ENCODE assay signal across 8 cellular contexts in the genomic region with DNA sequence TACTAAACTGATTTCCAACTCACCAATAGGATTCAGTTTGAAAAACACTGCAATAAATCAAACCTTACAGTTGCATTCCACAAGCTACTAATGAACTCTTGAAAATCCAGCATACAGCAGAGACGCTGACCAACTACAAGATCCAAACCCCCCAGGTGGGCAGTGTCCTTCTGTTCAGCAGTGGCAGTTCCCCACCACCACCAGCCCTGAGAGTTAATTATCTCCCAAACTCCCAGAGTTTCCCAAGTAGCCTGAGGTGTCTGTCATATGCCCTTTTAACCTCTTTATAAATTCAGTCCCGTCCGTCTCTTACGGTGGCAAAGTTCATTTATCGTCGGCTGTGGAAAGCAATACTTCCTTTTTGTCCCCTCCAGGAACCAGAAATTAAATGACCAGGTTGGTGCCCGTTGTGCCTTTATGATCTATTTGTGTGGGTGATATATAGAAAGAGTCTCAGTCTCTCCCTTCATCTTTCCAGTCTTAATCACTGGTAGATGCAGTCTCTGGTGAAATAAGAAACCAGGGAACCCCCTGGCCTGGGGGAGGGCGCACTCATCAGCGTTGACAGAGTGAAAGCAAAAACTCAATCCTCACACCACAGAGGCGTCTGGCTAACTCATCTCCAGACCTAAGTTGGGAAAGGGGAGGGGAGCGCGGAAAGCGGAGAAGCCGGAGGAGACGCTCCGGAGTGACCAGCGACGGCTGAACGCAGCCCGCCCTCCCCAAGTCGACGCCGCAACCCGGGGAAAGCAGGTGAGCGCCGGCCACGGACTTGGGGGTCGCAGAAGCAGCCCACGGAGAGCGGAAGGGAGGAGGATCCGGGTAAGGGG. TPM values are rescaled to one million over a fixed set of nuclear protein-coding genes. Genes with fewer than 3 reads are reported as not detected.
DNase-seq lines count a peak whose midpoint lies in the region; ATAC-seq and TF ChIP-seq lines count a peak whose summit lies in the region.

No MANE protein-coding gene starts in this region.

- H3K27me3 ChIP-seq in heart left ventricle: no peaks in the 10 kb centered on the region
- no peaks in the 10 kb centered on the region for H3K27me3 ChIP-seq in rectal smooth muscle tissue (ENCODE audit: control insufficient read depth, insufficient read depth, low read length)

- H3K9me3 ChIP-seq in heart left ventricle: no peaks in the 10 kb centered on the region

- DNase-seq in AG10803 (ENCODE audit: low read depth) (peak; percentile 71), heart left ventricle (peak; percentile 47 to 78 (median 57))
- peak; percentile 83 for DNase-seq in activated naive CD8-positive, alpha-beta T cell treated with anti-CD3 and anti-CD28 coated beads for 36 hours

- H3K4me1 ChIP-seq in heart left ventricle (peaks cover 5 to 75% (median 54%) of the 10 kb centered on the region in 12 donors), rectal smooth muscle tissue (ENCODE audit: control insufficient read depth, insufficient read depth, low read length) (peaks cover 25% of the 10 kb centered on the region), urinary bladder (ENCODE audit: insufficient read depth) (peaks cover 5% of the 10 kb centered on the region)

- H3K36me3 ChIP-seq in heart left ventricle (peaks cover 0 to 6% (median 0%) of the 10 kb centered on the region in 9 donors), rectal smooth muscle tissue (ENCODE audit: control insufficient read depth, insufficient read depth, low read length) (no peaks in the 10 kb centered on the region), urinary bladder (ENCODE audit: insufficient read depth) (no peaks in the 10 kb centered on the region)

- TF ChIP-seq POLR2A in heart left ventricle (IDR thresholded peaks at IDR 0.05): no peak

- TF ChIP-seq CTCF in AG10803 (conservative IDR thresholded peaks at IDR 0.05; ENCODE audit: low read length) (no peak), heart left ventricle (IDR thresholded peaks at IDR 0.05) (no peak)

- H3K27ac ChIP-seq in heart left ventricle (peak overlapping the region; percentile 66 to 98 (median 92)), rectal smooth muscle tissue (ENCODE audit: low read depth, low read length) (peak overlapping the region; percentile 84), urinary bladder (ENCODE audit: low read depth) (peak overlapping the region; percentile 74)

- WGBS in heart left ventricle, 4 donors: 1 to 3% (median 2%) methylated on average over 23 to 31 of the region's 31 CpGs
- 1% methylated on average over 31 of the region's 31 CpGs for WGBS in urinary bladder

- peak overlapping the region; percentile 83 for H3K4me3 Mint-ChIP-seq in activated naive CD8-positive, alpha-beta T cell treated with anti-CD3 and anti-CD28 coated beads for 36 hours

- no peaks in the 10 kb centered on the region for H3K27me3 Mint-ChIP-seq in activated naive CD8-positive, alpha-beta T cell treated with anti-CD3 and anti-CD28 coated beads for 36 hours

- H3K27ac Mint-ChIP-seq in activated naive CD8-positive, alpha-beta T cell treated with anti-CD3 and anti-CD28 coated beads for 36 hours: peak overlapping the region; percentile 96

- no peaks in the 10 kb centered on the region for H3K9me3 Mint-ChIP-seq in activated naive CD8-positive, alpha-beta T cell treated with anti-CD3 and anti-CD28 coated beads for 36 hours

- H3K4me3 ChIP-seq in AG10803 (ENCODE audit: low read length): peak overlapping the region; percentile 82
- H3K4me3 ChIP-seq in heart left ventricle: peak overlapping the region; percentile 48 to 99 (median 96)
- H3K4me3 ChIP-seq in rectal smooth muscle tissue (ENCODE audit: low read length): peak overlapping the region; percentile 88
- peak overlapping the region; percentile 96 for H3K4me3 ChIP-seq in urinary bladder (ENCODE audit: low read depth, low read length)

- H3K36me3 Mint-ChIP-seq in activated naive CD8-positive, alpha-beta T cell treated with anti-CD3 and anti-CD28 coated beads for 36 hours: peaks cover 22% of the 10 kb centered on the region

- intact Hi-C loops in heart left ventricle (cut with DNase I): loop anchor here in 1 of 10 donors (2.0 kb wide), 1 partner anchor 22 kb away; no protein-coding TSS in a partner anchor

- peaks cover 48% of the 10 kb centered on the region for H3K4me1 Mint-ChIP-seq in activated naive CD8-positive, alpha-beta T cell treated with anti-CD3 and anti-CD28 coated beads for 36 hours

- H3K9ac ChIP-seq in rectal smooth muscle tissue (ENCODE audit: low read length): peak overlapping the region; percentile 74

- ATAC-seq in GM19025 (IDR thresholded peaks at IDR 0.05; ENCODE audit: low read depth, unreplicated experiment) (peak; percentile 56), HG03378 (IDR thresholded peaks at IDR 0.05; ENCODE audit: unreplicated experiment) (peak; percentile 52), SK-N-SH treated with all-trans-retinoic acid at 6 μM for 48 hours (peak; percentile 70), heart left ventricle (peak; percentile 34 to 61 (median 44))

TF ChIP-seq in SK-N-SH treated with all-trans-retinoic acid at 6 μM for 48 hours, 23 proteins besides CTCF, POLR2A, EP300 and RAD21:
- no peak for TF ChIP-seq GLIS3 (CRISPR knock-in tag; IDR thresholded peaks at IDR 0.05)

RNA-seq across cellular contexts. Expression of a gene that starts 0.7 kb away (rescaled TPM):
- total RNA-seq in activated naive CD8-positive, alpha-beta T cell treated with anti-CD3 and anti-CD28 coated beads for 36 hours: 10 to 100 TPM; 58.5 to 60.8 TPM
- total RNA-seq in heart left ventricle (10 to 100 TPM; 35.3 to 60.2 (median 44.1) TPM), urinary bladder (27.4 TPM)
- polyA plus RNA-seq in heart left ventricle (10 to 100 TPM; 40.5 to 72.9 TPM), urinary bladder (42.0 TPM)

RNA-seq across cellular contexts. Expression of a gene that starts 0.8 kb away (rescaled TPM):
- 10 to 100 TPM; 11.7 to 12.1 TPM for total RNA-seq in activated naive CD8-positive, alpha-beta T cell treated with anti-CD3 and anti-CD28 coated beads for 36 hours
- total RNA-seq in heart left ventricle (10 to 100 TPM; 36.2 to 52.9 (median 43.0) TPM), urinary bladder (12.4 TPM)
- polyA plus RNA-seq in heart left ventricle (10 to 100 TPM; 26.2 to 37.0 TPM), urinary bladder (20.0 TPM)

RNA-seq across cellular contexts. Expression of a gene that starts 32.1 kb away (rescaled TPM):
- under 1 TPM; 0.12 to 0.25 TPM for total RNA-seq in activated naive CD8-positive, alpha-beta T cell treated with anti-CD3 and anti-CD28 coated beads for 36 hours
- total RNA-seq in heart left ventricle: 1 to 10 TPM in 2 of 9 donors, under 1 TPM in 4, not detected in 3; 0.23 to 1.8 (median 0.44) TPM
- under 1 TPM; 0.08 to 0.35 TPM for polyA plus RNA-seq in heart left ventricle
- total RNA-seq in urinary bladder: 0.53 TPM
- polyA plus RNA-seq in urinary bladder: 1.1 TPM

Comparison
In these comparisons a context has a peak if more than half of its experiments do, and no peak if none do; other contexts are left out.
1. Peak in every context shown above with its lines: DNase-seq, ATAC-seq, H3K4me3 ChIP-seq and H3K27ac ChIP-seq.